ENCODE assay signal across 21 cellular contexts in genomic region chr3:87694678-87695077, GRCh38.
"Had no signal": no experiment of that assay in that cellular context is flagged by ENCODE, and none has a peak within 500 bp of the region (broad histone marks: within the 10 kb centered on the region; RNA-seq: fewer than 3 reads in every experiment).

No MANE protein-coding gene starts in this region.

- H3K9me3 Mint-ChIP-seq: activated CD4-positive, alpha-beta memory T cell treated with anti-CD3 and anti-CD28 coated beads for 36 hours; activated naive CD4-positive, alpha-beta T cell treated with anti-CD3 and anti-CD28 coated beads for 36 hours; activated naive CD8-positive, alpha-beta T cell treated with anti-CD3 and anti-CD28 coated beads, Interleukin-2, amount 10 ng/mL, durations not matched to agents 7 days and 5 days; natural killer cell treated with Interleukin-12 subunit alpha and Interleukin-12 subunit beta and Interleukin-15 and Interleukin-18, amount 100 ng/mL, for 72 hours had no signal

- DNase-seq: activated CD4-positive, alpha-beta memory T cell treated with anti-CD3 and anti-CD28 coated beads for 36 hours; activated CD4-positive, alpha-beta T cell treated with anti-CD3 and anti-CD28 coated beads for 48 hours; activated effector memory CD4-positive, alpha-beta T cell treated with Interleukin-2 at 50 U/mL for 16 hours; activated naive CD4-positive, alpha-beta T cell treated with anti-CD3 and anti-CD28 coated beads for 36 hours; activated naive CD8-positive, alpha-beta T cell treated with anti-CD3 and anti-CD28 coated beads, Interleukin-2, amount 10 ng/mL, durations not matched to agents 7 days and 5 days; activated T-cell treated with anti-CD3 and anti-CD28 coated beads, Interleukin-2, amount 50 U/mL, for 48 hours; amniotic stem cell; esophagus squamous epithelium; gastrocnemius medialis; head of caudate nucleus; midbrain; right cardiac atrium; stimulated activated CD4-positive, alpha-beta T cell treated with anti-CD3 and anti-CD28 coated beads, Interleukin-1b, Interleukin-23, amount 100 ng/mL, for 48 hours; T1000; tibial artery had no signal

- H3K27me3 ChIP-seq: breast epithelium, esophagus squamous epithelium, gastrocnemius medialis, tibial artery had no signal

- H3K27ac Mint-ChIP-seq: activated CD4-positive, alpha-beta memory T cell treated with anti-CD3 and anti-CD28 coated beads for 36 hours; activated naive CD4-positive, alpha-beta T cell treated with anti-CD3 and anti-CD28 coated beads for 36 hours; activated naive CD8-positive, alpha-beta T cell treated with anti-CD3 and anti-CD28 coated beads, Interleukin-2, amount 10 ng/mL, durations not matched to agents 7 days and 5 days; natural killer cell treated with Interleukin-12 subunit alpha and Interleukin-12 subunit beta and Interleukin-15 and Interleukin-18, amount 100 ng/mL, for 72 hours; stimulated activated naive CD8-positive, alpha-beta T cell treated with anti-CD3 and anti-CD28 coated beads, Interleukin-15, Interleukin-2, amounts not matched to agents 100 ng/mL and 50 ng/mL, for 24 hours had no signal

- H3K4me3 ChIP-seq: breast epithelium, coronary artery, esophagus squamous epithelium, gastrocnemius medialis, skin epidermis, tibial artery had no signal

- H3K27ac ChIP-seq: breast epithelium, coronary artery, esophagus squamous epithelium, gastrocnemius medialis, parathyroid adenoma, skin epidermis, tibial artery had no signal

- H3K4me3 Mint-ChIP-seq: activated CD4-positive, alpha-beta memory T cell treated with anti-CD3 and anti-CD28 coated beads for 36 hours; activated naive CD4-positive, alpha-beta T cell treated with anti-CD3 and anti-CD28 coated beads for 36 hours; activated naive CD8-positive, alpha-beta T cell treated with anti-CD3 and anti-CD28 coated beads, Interleukin-2, amount 10 ng/mL, durations not matched to agents 7 days and 5 days; natural killer cell treated with Interleukin-12 subunit alpha and Interleukin-12 subunit beta and Interleukin-15 and Interleukin-18, amount 100 ng/mL, for 72 hours; stimulated activated naive CD8-positive, alpha-beta T cell treated with anti-CD3 and anti-CD28 coated beads, Interleukin-15, Interleukin-2, amounts not matched to agents 100 ng/mL and 50 ng/mL, for 24 hours had no signal

- H3K36me3 ChIP-seq: breast epithelium, esophagus squamous epithelium, gastrocnemius medialis, tibial artery had no signal

- H3K27me3 Mint-ChIP-seq: activated CD4-positive, alpha-beta memory T cell treated with anti-CD3 and anti-CD28 coated beads for 36 hours; natural killer cell treated with Interleukin-12 subunit alpha and Interleukin-12 subunit beta and Interleukin-15 and Interleukin-18, amount 100 ng/mL, for 72 hours had no signal

- ATAC-seq: gastrocnemius medialis; natural killer cell treated with Interleukin-12 subunit alpha and Interleukin-12 subunit beta and Interleukin-15 and Interleukin-18, amount 100 ng/mL, for 72 hours; right cardiac atrium had no signal

- H3K36me3 Mint-ChIP-seq: activated CD4-positive, alpha-beta memory T cell treated with anti-CD3 and anti-CD28 coated beads for 36 hours; activated naive CD8-positive, alpha-beta T cell treated with anti-CD3 and anti-CD28 coated beads, Interleukin-2, amount 10 ng/mL, durations not matched to agents 7 days and 5 days; natural killer cell treated with Interleukin-12 subunit alpha and Interleukin-12 subunit beta and Interleukin-15 and Interleukin-18, amount 100 ng/mL, for 72 hours had no signal

- H3K9me3 ChIP-seq: breast epithelium, esophagus squamous epithelium, gastrocnemius medialis, tibial artery had no signal

- H3K4me1 ChIP-seq: breast epithelium, esophagus squamous epithelium, parathyroid adenoma, tibial artery had no signal

- H3K4me1 Mint-ChIP-seq: activated naive CD8-positive, alpha-beta T cell treated with anti-CD3 and anti-CD28 coated beads, Interleukin-2, amount 10 ng/mL, durations not matched to agents 7 days and 5 days had no signal

- H3K9ac ChIP-seq: parathyroid adenoma had no signal
